Comparison of ENCODE assay signal across 11 cellular contexts in genomic region chr2:23256643-23257042, GRCh38.
"Had no signal": no experiment of that assay in that cellular context is flagged by ENCODE, and none has a peak within 500 bp of the region (broad histone marks: within the 10 kb centered on the region; RNA-seq: fewer than 3 reads in every experiment).

No MANE protein-coding gene starts in this region.

- H3K27ac Mint-ChIP-seq: GM23338, H9, HFFc6 had no signal

- H3K4me3 ChIP-seq: GM23248, GM23338, HAP-1 had no signal

- H3K4me1 Mint-ChIP-seq: GM23338, H9 had no signal

- DNase-seq: GM23248, GOT3, H7, H9, HCEC 1CT, HFFc6 had no signal

- H3K9me3 ChIP-seq: HAP-1 had no signal

- FAIRE-seq: H1, H54 had no signal

- ATAC-seq: GM23338, HCT116 had no signal

- H3K9me3 Mint-ChIP-seq: GM23338, H9, HFFc6 had no signal

- H3K4me3 Mint-ChIP-seq: GM23338, H9, HFFc6 had no signal

- H3K27ac ChIP-seq: GM23248 had no signal

- H3K36me3 ChIP-seq: HAP-1 had no signal

- H3K4me1 ChIP-seq: HAP-1 had no signal

- H3K9ac ChIP-seq: GM23248 had no signal

- H2AFZ ChIP-seq: GM23248, GM23338 had no signal

- H3K4me2 ChIP-seq: GM23338 had no signal
